ENCODE assay signal across 8 cellular contexts in the genomic region with DNA sequence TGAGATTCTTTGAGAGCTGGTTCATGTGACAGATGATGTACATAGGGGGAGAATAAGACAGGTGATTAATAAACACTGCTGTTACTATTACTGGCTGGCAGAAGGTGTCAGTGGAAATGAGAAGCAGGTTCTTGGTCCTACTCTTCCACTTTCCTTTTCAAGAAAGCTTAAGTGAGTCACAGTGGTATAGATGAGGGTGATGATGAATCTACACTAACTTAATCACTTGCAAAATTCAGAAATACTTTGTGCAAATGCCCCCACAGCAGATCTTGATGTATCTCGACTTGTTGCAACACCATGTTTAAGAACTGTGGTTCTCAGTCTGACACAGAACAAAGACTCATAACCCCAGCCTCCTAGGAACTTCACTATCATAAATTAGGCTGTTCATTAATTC. TPM values are rescaled to one million over a fixed set of nuclear protein-coding genes. Genes with fewer than 3 reads are reported as not detected.
DNase-seq lines count a peak whose midpoint lies in the region; ATAC-seq, FAIRE-seq and TF ChIP-seq lines count a peak whose summit lies in the region.

No MANE protein-coding gene starts in this region.

- H3K4me1 Mint-ChIP-seq in T-helper 1 cell treated with Interleukin-12 subunit alpha and Interleukin-12 subunit beta and Interleukin-4 antibody, amounts not matched to agents 30 μg/mL and 1 μg/mL, for 36 hours (ENCODE audit: low read depth) = peaks cover 34% of the 10 kb centered on the region

- ATAC-seq in HG02970 (IDR thresholded peaks at IDR 0.05; ENCODE audit: low FRiP score, unreplicated experiment) = peak; percentile 60

- no peak overlapping the region for H3K4me3 Mint-ChIP-seq in T-helper 1 cell treated with Interleukin-12 subunit alpha and Interleukin-12 subunit beta and Interleukin-4 antibody, amounts not matched to agents 30 μg/mL and 1 μg/mL, for 36 hours

- TF ChIP-seq POLR2A in spleen (IDR thresholded peaks at IDR 0.05) = no peak

- peak; percentile 41 for DNase-seq in activated T-cell treated with anti-CD3 and anti-CD28 coated beads for 24 hours (ENCODE audit: low read depth)
- no peak for DNase-seq in activated T-cell treated with anti-CD3 and anti-CD28 coated beads, Interleukin-2, amount 50 U/mL, for 1 hour
- no peak for DNase-seq in spleen
- no peak for DNase-seq in HTR-8/SVneo (ENCODE audit: insufficient read length, low spot score)
- DNase-seq in urothelium cell line (ENCODE audit: low spot score) = no peak
- no peak for DNase-seq in mucosa of gallbladder (ENCODE audit: low spot score)

- H3K36me3 Mint-ChIP-seq in T-helper 1 cell treated with Interleukin-12 subunit alpha and Interleukin-12 subunit beta and Interleukin-4 antibody, amounts not matched to agents 30 μg/mL and 1 μg/mL, for 36 hours (ENCODE audit: low read depth) = peaks cover 1% of the 10 kb centered on the region

- no peaks in the 10 kb centered on the region for H3K9me3 Mint-ChIP-seq in T-helper 1 cell treated with Interleukin-12 subunit alpha and Interleukin-12 subunit beta and Interleukin-4 antibody, amounts not matched to agents 30 μg/mL and 1 μg/mL, for 36 hours

- H3K36me3 ChIP-seq in spleen = peaks cover 0 to 5% (median 0%) of the 10 kb centered on the region in 6 donors

- peaks cover 0 to 5% (median 0%) of the 10 kb centered on the region in 8 donors for H3K9me3 ChIP-seq in spleen

- WGBS in spleen, 5 donors = 11 to 70% (median 41%) methylated on average over 1 of the region's 1 CpG

- no peaks in the 10 kb centered on the region for H3K27me3 Mint-ChIP-seq in T-helper 1 cell treated with Interleukin-12 subunit alpha and Interleukin-12 subunit beta and Interleukin-4 antibody, amounts not matched to agents 30 μg/mL and 1 μg/mL, for 36 hours (ENCODE audit: low read depth)

- peak overlapping the region; percentile 4 to 86 (median 62) for H3K27ac ChIP-seq in spleen

- H3K4me1 ChIP-seq in spleen = peaks cover 30 to 72% (median 52%) of the 10 kb centered on the region in 6 donors

- peak overlapping the region; percentile 39 for H3K27ac Mint-ChIP-seq in T-helper 1 cell treated with Interleukin-12 subunit alpha and Interleukin-12 subunit beta and Interleukin-4 antibody, amounts not matched to agents 30 μg/mL and 1 μg/mL, for 36 hours

- FAIRE-seq in HTR-8/SVneo (lab: Jason Lieb, UNC) = no peak
- no peak for FAIRE-seq in urothelium cell line (lab: Jason Lieb, UNC)

- no peak for TF ChIP-seq CTCF in spleen (IDR thresholded peaks at IDR 0.05 in 8 of 11, conservative IDR thresholded peaks at IDR 0.05 in 3 of 11)

- intact Hi-C loops in spleen (cut with DNase I; ENCODE audit: low total_unique reads) = no loop called here

- H3K4me3 ChIP-seq in spleen = no peak overlapping the region

- no peaks in the 10 kb centered on the region for H3K27me3 ChIP-seq in spleen (replicated peaks in 1 of 7)

RNA-seq across cellular contexts. Expression of a gene that starts 35.9 kb away (rescaled TPM):
- total RNA-seq in spleen = 100 to 1,000 TPM in 4 of 7 donors, 10 to 100 TPM in 3; 81.0 to 110 (median 101) TPM
- 10 to 100 TPM; 11.2 to 17.5 (median 14.4) TPM for polyA plus RNA-seq in spleen
- total RNA-seq in mucosa of gallbladder = 152 TPM
